Comparison of ENCODE assay signal across 6 cellular contexts in genomic region chr3:115590873-115591272, GRCh38. TPM values are rescaled to one million over a fixed set of nuclear protein-coding genes. Genes with fewer than 3 reads are reported as not detected.
"Had no signal": no experiment of that assay in that cellular context is flagged by ENCODE, and none has a peak within 500 bp of the region (broad histone marks: within the 10 kb centered on the region; RNA-seq: fewer than 3 reads in every experiment).

No MANE protein-coding gene starts in this region.

- H2AFZ ChIP-seq: GM23338 had no signal

- H3K4me2 ChIP-seq: GM23338 had no signal

- H3K4me3 ChIP-seq: GM23338, K562 had no signal

- DNase-seq: HCEC 1CT, KG1 had no signal

RNA-seq across cellular contexts. Expression of gene GAP43, which starts 32.4 kb away (rescaled TPM):
- total RNA-seq: HepG2, HT-29 had no signal
- polyA plus RNA-seq: HepG2 had no signal
